In genomic region chr20:14724465-14724864, GRCh38 we compare ENCODE assay signal across 19 cellular contexts.
A peak's percentile ranks its signal among the peaks of the same experiment; 100 is the strongest.
DNase-seq lines count a peak whose midpoint lies in the region; ATAC-seq, FAIRE-seq and TF ChIP-seq lines count a peak whose summit lies in the region.
"Had no signal": no experiment of that assay in that cellular context is flagged by ENCODE, and none has a peak within 500 bp of the region (broad histone marks: within the 10 kb centered on the region; RNA-seq: fewer than 3 reads in every experiment).

No MANE protein-coding gene starts in this region.

- H3K27me3 ChIP-seq in neural progenitor cell: no peaks in the 10 kb centered on the region
- H3K27me3 ChIP-seq: BLaER1 had no signal

- no peak for TF ChIP-seq CTCF in neural progenitor cell (IDR thresholded peaks at IDR 0.05)

- peaks cover 6% of the 10 kb centered on the region for H3K36me3 Mint-ChIP-seq in neural progenitor cell
- H3K36me3 Mint-ChIP-seq: CD4-positive, alpha-beta memory T cell had no signal

- H3K4me3 ChIP-seq in neural progenitor cell: no peak overlapping the region
- H3K4me3 ChIP-seq: A549, BLaER1 had no signal

- H3K27ac Mint-ChIP-seq in neural progenitor cell: peak overlapping the region; percentile 52
- H3K27ac Mint-ChIP-seq: CD4-positive, alpha-beta memory T cell had no signal

- H3K9ac ChIP-seq in neural progenitor cell: no peak overlapping the region
- H3K9ac ChIP-seq: BLaER1 had no signal

- H3K4me1 Mint-ChIP-seq in neural progenitor cell: peaks cover 12% of the 10 kb centered on the region
- H3K4me1 Mint-ChIP-seq: CD4-positive, alpha-beta memory T cell had no signal

- DNase-seq in GM12892 (ENCODE audit: insufficient read length): no peak
- peak; percentile 59 for DNase-seq in cerebellum (ENCODE audit: low spot score)
- DNase-seq in neural progenitor cell (ENCODE audit: low spot score): no peak
- DNase-seq in NCI-H446 treated with DMSO at 0.1 percent for 48 hours (lab: John Stamatoyannopoulos, UW): no peak
- DNase-seq: CD4-positive, alpha-beta memory T cell; DMS153; GOT3; KBM-7; NCI-H1105 treated with DMSO at 0.1 percent for 48 hours; NCI-H1694 treated with DMSO at 0.1 percent for 48 hours; NCI-H2227 treated with DMSO at 0.1 percent for 48 hours; NCI-H524 had no signal

- no peak overlapping the region for H3K27ac ChIP-seq in neural progenitor cell
- H3K27ac ChIP-seq: A549, BLaER1 had no signal

- TF ChIP-seq POLR2A in GM12892 (IDR thresholded peaks at IDR 0.05; ENCODE audit: low read depth, low read length): no peak

- H4K20me1 ChIP-seq in neural progenitor cell (ENCODE audit: low read depth): no peaks in the 10 kb centered on the region
- H4K20me1 ChIP-seq: BLaER1 had no signal

- H3K27me3 Mint-ChIP-seq in neural progenitor cell (ENCODE audit: insufficient read depth, low read depth): peaks cover 4% of the 10 kb centered on the region
- H3K27me3 Mint-ChIP-seq: CD4-positive, alpha-beta memory T cell had no signal

- no peak overlapping the region for H3K4me2 ChIP-seq in neural progenitor cell
- H3K4me2 ChIP-seq: A549, BLaER1 had no signal

- H3K4me1 ChIP-seq in neural progenitor cell: peaks cover 8% of the 10 kb centered on the region

- peak; percentile 69 for FAIRE-seq in GM12892 (lab: Jason Lieb, UNC)
- FAIRE-seq: HepG2 had no signal

- no peaks in the 10 kb centered on the region for H3K79me2 ChIP-seq in neural progenitor cell (ENCODE audit: low read depth)

- no peaks in the 10 kb centered on the region for H3K9me3 ChIP-seq in neural progenitor cell (ENCODE audit: low read depth)
- H3K9me3 ChIP-seq: A549, BLaER1 had no signal

- H3K4me3 Mint-ChIP-seq in neural progenitor cell: no peak overlapping the region
- H3K4me3 Mint-ChIP-seq: CD4-positive, alpha-beta memory T cell had no signal

- H2AFZ ChIP-seq in neural progenitor cell (replicated peaks): no peak overlapping the region

- peaks cover 11% of the 10 kb centered on the region for H3K9me3 Mint-ChIP-seq in neural progenitor cell

- ATAC-seq in GM21529 (IDR thresholded peaks at IDR 0.05; ENCODE audit: unreplicated experiment) (peak; percentile 49), esophagus mucosa (no peak), GM21423 (IDR thresholded peaks at IDR 0.05; ENCODE audit: unreplicated experiment) (no peak)
- ATAC-seq: A549, HCT116, HepG2 had no signal

- H3K36me3 ChIP-seq in neural progenitor cell: no peaks in the 10 kb centered on the region
- H3K36me3 ChIP-seq: BLaER1 had no signal

- H3F3A ChIP-seq in neural progenitor cell (ENCODE audit: low read depth): no peaks in the 10 kb centered on the region
